Comparison of ENCODE assay signal across 1 cellular context in the genomic region with DNA sequence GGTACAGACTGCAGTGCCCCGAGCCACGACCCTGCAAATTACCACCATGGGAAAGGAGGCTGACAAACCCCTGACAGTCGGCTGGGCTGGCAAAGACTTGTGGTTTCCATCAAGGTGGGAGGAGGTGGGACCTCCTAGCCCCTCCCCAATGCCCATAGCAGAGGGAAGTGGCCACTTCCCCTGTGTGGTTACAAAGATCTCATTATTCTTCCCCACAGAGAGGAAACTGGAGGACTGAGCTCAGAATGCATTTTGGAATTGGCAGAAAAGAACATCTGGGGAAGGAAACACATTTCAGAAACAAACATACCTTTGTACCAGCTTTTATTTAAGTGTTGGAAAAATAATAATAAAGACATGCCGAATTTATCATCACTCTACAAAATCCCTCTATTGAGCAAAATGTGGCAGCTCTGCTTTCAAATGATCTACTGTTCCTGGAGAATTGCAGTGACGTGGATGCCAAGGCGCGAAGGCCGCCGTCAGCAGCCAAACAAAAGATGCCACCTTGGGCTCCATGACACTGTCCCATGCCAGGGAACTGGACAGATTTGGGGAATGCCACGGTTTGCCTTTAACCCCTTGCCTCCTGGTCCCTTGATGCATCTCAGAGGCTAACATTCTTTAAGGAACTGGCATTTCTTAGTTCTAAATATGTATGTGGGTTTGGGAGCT.
TF ChIP-seq lines count a peak whose summit lies in the region.

No MANE protein-coding gene starts in this region.

TF ChIP-seq in IMR-90, 13 proteins besides CTCF, POLR2A, EP300 and RAD21:
- TF ChIP-seq, protein P1, sequence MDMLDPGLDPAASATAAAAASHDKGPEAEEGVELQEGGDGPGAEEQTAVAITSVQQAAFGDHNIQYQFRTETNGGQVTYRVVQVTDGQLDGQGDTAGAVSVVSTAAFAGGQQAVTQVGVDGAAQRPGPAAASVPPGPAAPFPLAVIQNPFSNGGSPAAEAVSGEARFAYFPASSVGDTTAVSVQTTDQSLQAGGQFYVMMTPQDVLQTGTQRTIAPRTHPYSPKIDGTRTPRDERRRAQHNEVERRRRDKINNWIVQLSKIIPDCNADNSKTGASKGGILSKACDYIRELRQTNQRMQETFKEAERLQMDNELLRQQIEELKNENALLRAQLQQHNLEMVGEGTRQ (IDR thresholded peaks at IDR 0.05; ENCODE audit: low read depth, low read length) = no peak
- TF ChIP-seq SMC3 (IDR thresholded peaks at IDR 0.05; ENCODE audit: low read depth, low read length) (no peak), MXI1 (IDR thresholded peaks at IDR 0.05; ENCODE audit: borderline replicate concordance, low read depth, low read length) (no peak), RFX5 (IDR thresholded peaks at IDR 0.05; ENCODE audit: low read depth, low read length) (no peak), CEBPB (IDR thresholded peaks at IDR 0.05; ENCODE audit: low read depth, low read length) (no peak), CHD1 (IDR thresholded peaks at IDR 0.05; ENCODE audit: low read depth, low read length) (no peak), FOS (IDR thresholded peaks at IDR 0.05; ENCODE audit: low read depth, low read length) (no peak), NFE2L2 (IDR thresholded peaks at IDR 0.05; ENCODE audit: low read depth, low read length) (no peak)
